Comparison of ENCODE assay signal across 1 cellular context in the genomic region with DNA sequence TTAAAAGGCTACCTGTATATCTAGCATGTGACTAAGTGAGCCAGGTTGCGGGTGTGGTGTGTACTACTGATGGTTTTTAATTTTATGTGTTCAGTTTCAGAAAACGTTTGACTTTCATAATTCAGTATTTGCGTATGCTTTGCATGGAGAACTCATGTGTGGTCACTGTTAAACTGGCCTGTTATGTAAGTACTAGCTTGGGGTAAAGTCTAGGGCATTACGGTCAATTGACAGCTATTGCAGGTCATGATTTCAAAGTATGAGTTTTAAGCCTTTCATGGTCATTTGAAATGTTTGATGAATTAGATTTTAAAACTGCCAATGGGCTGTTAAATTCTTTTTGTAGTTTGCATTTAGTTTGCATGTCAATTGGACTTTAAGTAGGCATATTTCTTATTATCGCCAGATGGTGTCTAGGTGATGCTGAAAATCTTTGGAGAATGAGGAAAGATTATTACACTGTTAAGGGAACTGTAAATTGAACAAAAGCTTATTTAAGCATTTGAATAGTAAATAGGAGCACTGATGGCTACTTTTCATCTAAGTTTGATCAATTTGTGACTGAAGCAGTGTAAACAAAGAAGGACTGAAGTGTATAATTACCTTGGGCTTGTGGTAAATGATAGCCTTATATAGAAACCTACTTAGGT.
TF ChIP-seq lines count a peak whose summit lies in the region.

No MANE protein-coding gene starts in this region.

TF ChIP-seq in A549, 52 proteins besides CTCF, POLR2A, EP300 and RAD21 (continued from another document):
- TF ChIP-seq, protein P1, sequence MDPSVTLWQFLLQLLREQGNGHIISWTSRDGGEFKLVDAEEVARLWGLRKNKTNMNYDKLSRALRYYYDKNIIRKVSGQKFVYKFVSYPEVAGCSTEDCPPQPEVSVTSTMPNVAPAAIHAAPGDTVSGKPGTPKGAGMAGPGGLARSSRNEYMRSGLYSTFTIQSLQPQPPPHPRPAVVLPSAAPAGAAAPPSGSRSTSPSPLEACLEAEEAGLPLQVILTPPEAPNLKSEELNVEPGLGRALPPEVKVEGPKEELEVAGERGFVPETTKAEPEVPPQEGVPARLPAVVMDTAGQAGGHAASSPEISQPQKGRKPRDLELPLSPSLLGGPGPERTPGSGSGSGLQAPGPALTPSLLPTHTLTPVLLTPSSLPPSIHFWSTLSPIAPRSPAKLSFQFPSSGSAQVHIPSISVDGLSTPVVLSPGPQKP (IDR thresholded peaks at IDR 0.05; ENCODE audit: low read depth, low read length) = no peak
